10 cellular contexts compared by ENCODE assay signal in the genomic region with DNA sequence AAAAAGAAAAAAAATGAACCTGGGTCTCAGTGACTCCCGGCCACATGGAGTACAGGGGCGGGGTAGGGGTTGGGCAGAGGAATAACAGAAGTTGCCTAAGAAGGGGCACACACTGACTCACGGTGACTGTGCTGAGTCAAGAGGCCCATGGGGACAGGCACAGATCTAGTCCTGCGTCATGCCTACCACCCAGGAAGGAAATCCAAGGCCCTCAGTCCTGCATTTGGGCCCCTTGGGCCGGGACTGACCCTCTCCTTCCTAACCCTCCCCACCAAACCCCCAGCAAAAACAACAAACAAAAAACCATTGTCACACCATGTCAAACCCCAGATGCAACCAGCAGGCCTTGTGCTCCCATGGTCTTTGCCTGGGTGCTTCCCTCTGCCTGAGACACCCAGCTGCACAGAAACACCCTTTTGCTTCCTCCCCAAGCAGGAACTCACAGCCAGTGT.
A peak's percentile ranks its signal among the peaks of the same experiment; 100 is the strongest.
DNase-seq lines count a peak whose midpoint lies in the region; ATAC-seq and TF ChIP-seq lines count a peak whose summit lies in the region.
"Had no signal": no experiment of that assay in that cellular context is flagged by ENCODE, and none has a peak within 500 bp of the region (broad histone marks: within the 10 kb centered on the region; RNA-seq: fewer than 3 reads in every experiment).

No MANE protein-coding gene starts in this region.

- H3K36me3 Mint-ChIP-seq in nephron progenitor cell (ENCODE audit: low read depth), result peaks cover 3% of the 10 kb centered on the region
- H3K36me3 Mint-ChIP-seq: activated naive CD4-positive, alpha-beta T cell treated with anti-CD3 and anti-CD28 coated beads, Interleukin-2, amount 50 U/mL, for 24 hours; IgD-negative memory B cell had no signal

- H3K36me3 ChIP-seq in BLaER1, result no peaks in the 10 kb centered on the region
- H3K36me3 ChIP-seq in WERI-Rb-1, result no peaks in the 10 kb centered on the region

- H3K9me3 Mint-ChIP-seq in nephron progenitor cell, result peaks cover 5% of the 10 kb centered on the region
- H3K9me3 Mint-ChIP-seq: activated naive CD4-positive, alpha-beta T cell treated with anti-CD3 and anti-CD28 coated beads, Interleukin-2, amount 50 U/mL, for 24 hours had no signal

- peak overlapping the region; percentile 47; the same call in 1 of the 2 replicates for H3K4me2 ChIP-seq in BLaER1

- peak overlapping the region; percentile 74 for H3K27ac Mint-ChIP-seq in nephron progenitor cell
- H3K27ac Mint-ChIP-seq: activated naive CD4-positive, alpha-beta T cell treated with anti-CD3 and anti-CD28 coated beads, Interleukin-2, amount 50 U/mL, for 24 hours; IgD-negative memory B cell had no signal

- H3K4me1 Mint-ChIP-seq in nephron progenitor cell, result peaks cover 28% of the 10 kb centered on the region
- H3K4me1 Mint-ChIP-seq: activated naive CD4-positive, alpha-beta T cell treated with anti-CD3 and anti-CD28 coated beads, Interleukin-2, amount 50 U/mL, for 24 hours; IgD-negative memory B cell had no signal

- no peak for TF ChIP-seq CTCF in epithelial cell of esophagus (IDR thresholded peaks at IDR 0.05; ENCODE audit: insufficient read depth, low read depth, low read length, missing control alignments)
- no peak for TF ChIP-seq CTCF in nephron progenitor cell (IDR thresholded peaks at IDR 0.05)
- TF ChIP-seq CTCF in WERI-Rb-1 (IDR thresholded peaks at IDR 0.05; ENCODE audit: low read depth, low read length), result no peak

- no peak overlapping the region for H3K4me3 Mint-ChIP-seq in nephron progenitor cell
- H3K4me3 Mint-ChIP-seq: activated naive CD4-positive, alpha-beta T cell treated with anti-CD3 and anti-CD28 coated beads, Interleukin-2, amount 50 U/mL, for 24 hours; IgD-negative memory B cell had no signal

- DNase-seq in NOMO-1 treated with DMSO at 0.1 percent for 48 hours (lab: John Stamatoyannopoulos, UW; ENCODE audit: unreplicated experiment) (peak; percentile 93), epithelial cell of esophagus (ENCODE audit: low read depth) (peak; percentile 88), nephron progenitor cell (no peak), WERI-Rb-1 (no peak), NCI-H2196 (lab: John Stamatoyannopoulos, UW; ENCODE audit: unreplicated experiment) (no peak), SHP77 (lab: John Stamatoyannopoulos, UW) (no peak)

- H3K4me1 ChIP-seq in BLaER1, result peaks cover 17% of the 10 kb centered on the region

- no peak overlapping the region for H3K9ac ChIP-seq in BLaER1

- no peak overlapping the region for H3K27ac ChIP-seq in BLaER1
- no peak overlapping the region for H3K27ac ChIP-seq in WERI-Rb-1

- H4K20me1 ChIP-seq in BLaER1, result no peaks in the 10 kb centered on the region

- peaks cover 9% of the 10 kb centered on the region for H3K27me3 Mint-ChIP-seq in nephron progenitor cell (ENCODE audit: low read depth, poor library complexity)
- H3K27me3 Mint-ChIP-seq: activated naive CD4-positive, alpha-beta T cell treated with anti-CD3 and anti-CD28 coated beads, Interleukin-2, amount 50 U/mL, for 24 hours had no signal

- no peak for ATAC-seq in GM21717 (IDR thresholded peaks at IDR 0.05; ENCODE audit: unreplicated experiment)

- H3K4me3 ChIP-seq in BLaER1 (no peak overlapping the region), epithelial cell of esophagus (ENCODE audit: low read length) (no peak overlapping the region), WERI-Rb-1 (ENCODE audit: low read depth, low read length) (no peak overlapping the region)

- no peaks in the 10 kb centered on the region for H3K27me3 ChIP-seq in BLaER1
- H3K27me3 ChIP-seq in WERI-Rb-1 (ENCODE audit: insufficient read depth, low read depth, severe bottlenecking), result no peaks in the 10 kb centered on the region

- no peaks in the 10 kb centered on the region for H3K9me3 ChIP-seq in BLaER1
- H3K9me3 ChIP-seq in WERI-Rb-1 (ENCODE audit: severe bottlenecking), result no peaks in the 10 kb centered on the region

Comparison
In these comparisons a context has a peak if more than half of its experiments do, and no peak if none do; other contexts are left out.
1. DNase-seq: peak in NOMO-1 treated with DMSO at 0.1 percent for 48 hours (single experiment) and epithelial cell of esophagus (single experiment); none in nephron progenitor cell (single experiment), WERI-Rb-1 (single experiment), NCI-H2196 (single experiment) and SHP77 (0 of 2).